8 cellular contexts compared by ENCODE assay signal in the genomic region with DNA sequence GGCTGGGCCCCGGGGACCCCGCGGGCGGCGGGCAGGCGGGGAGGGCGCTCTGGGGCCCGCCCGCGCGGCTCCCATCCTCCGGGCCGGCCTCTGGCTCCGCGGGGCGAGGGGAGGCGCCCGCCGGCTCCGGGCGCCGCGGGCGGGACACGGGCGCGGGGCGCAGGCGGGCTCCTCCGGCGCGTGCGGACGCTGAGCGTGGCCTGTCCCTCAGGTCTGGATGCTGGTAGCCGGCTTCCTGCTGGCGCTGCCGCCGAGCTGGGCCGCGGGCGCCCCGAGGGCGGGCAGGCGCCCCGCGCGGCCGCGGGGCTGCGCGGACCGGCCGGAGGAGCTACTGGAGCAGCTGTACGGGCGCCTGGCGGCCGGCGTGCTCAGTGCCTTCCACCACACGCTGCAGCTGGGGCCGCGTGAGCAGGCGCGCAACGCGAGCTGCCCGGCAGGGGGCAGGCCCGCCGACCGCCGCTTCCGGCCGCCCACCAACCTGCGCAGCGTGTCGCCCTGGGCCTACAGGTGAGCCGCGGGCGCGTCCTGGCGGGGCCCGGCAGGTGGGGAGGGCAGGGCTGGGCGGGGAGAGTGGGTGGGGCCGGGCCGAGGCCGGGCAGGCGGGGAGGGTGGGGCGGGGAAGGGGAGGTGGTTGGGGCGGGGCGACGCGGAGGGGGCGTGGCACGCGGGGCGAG. TPM values are rescaled to one million over a fixed set of nuclear protein-coding genes. Genes with fewer than 3 reads are reported as not detected.
DNase-seq lines count a peak whose midpoint lies in the region; ATAC-seq, FAIRE-seq and TF ChIP-seq lines count a peak whose summit lies in the region.

No MANE protein-coding gene starts in this region.

- H3K4me3 ChIP-seq in choroid plexus epithelial cell (ENCODE audit: low read depth, low read length) = peak overlapping the region; percentile 67
- peak overlapping the region; percentile 5 to 36 for H3K4me3 ChIP-seq in left lung

- in situ Hi-C loops in ACHN (cut with HindIII; ENCODE audit: low pct_ligation_motif_present, low pct_unique_long_range_greater_than_20kb, low sequenced_read_pairs) = no loop called here

- peak; percentile 5 for FAIRE-seq in GM18507 (lab: Jason Lieb, UNC)

- DNase-seq in ACHN = peak; percentile 74
- peak; percentile 87 for DNase-seq in GM18507 (ENCODE audit: extremely low spot score, insufficient read length, low read depth)
- peak; percentile 63 for DNase-seq in NCI-H2171 treated with DMSO at 0.1 percent for 48 hours (lab: John Stamatoyannopoulos, UW)
- DNase-seq in activated CD4-positive, CD25-positive, alpha-beta regulatory T cell treated with anti-CD3 and anti-CD28 coated beads, Interleukin-2, amount 50 U/mL, for 72 hours = peak; percentile 71
- DNase-seq in choroid plexus epithelial cell (ENCODE audit: low read depth) = peak; percentile 84
- DNase-seq in left lung = peak; percentile 83 to 93
- peak; percentile 74 to 79 for DNase-seq in stimulated activated CD4-positive, alpha-beta T cell treated with anti-CD3 and anti-CD28 coated beads, Interleukin-4, amount 100 ng/mL, for 4 hours

- peaks cover 0 to 14% of the 10 kb centered on the region in 2 donors for H3K4me1 ChIP-seq in left lung

- no peaks in the 10 kb centered on the region for H3K36me3 ChIP-seq in left lung

- no peak overlapping the region for H3K27ac ChIP-seq in left lung

- ATAC-seq in HG02885 (IDR thresholded peaks at IDR 0.05; ENCODE audit: poor library complexity, unreplicated experiment) = peak; percentile 88
- ATAC-seq in left lung = peak; percentile 89

- TF ChIP-seq CTCF in choroid plexus epithelial cell (conservative IDR thresholded peaks at IDR 0.05; ENCODE audit: low read depth, low read length) (peak; percentile 44), left lung (IDR thresholded peaks at IDR 0.05) (peak; percentile 19 to 54)

- intact Hi-C loops in left lung (cut with DNase I) = no loop called here

- H3K27me3 ChIP-seq in left lung = peaks cover 6 to 39% of the 10 kb centered on the region in 2 donors

- no peaks in the 10 kb centered on the region for H3K9me3 ChIP-seq in left lung

RNA-seq across cellular contexts. Expression of a gene that starts 0.4 kb away (rescaled TPM):
- total RNA-seq in left lung = 1 to 10 TPM; 1.1 to 3.6 TPM
